ENCODE assay signal across 10 cellular contexts in genomic region chr7:139681463-139681755, GRCh38.
A peak's percentile ranks its signal among the peaks of the same experiment; 100 is the strongest.
DNase-seq lines count a peak whose midpoint lies in the region; ATAC-seq and TF ChIP-seq lines count a peak whose summit lies in the region.
"Had no signal": no experiment of that assay in that cellular context is flagged by ENCODE, and none has a peak within 500 bp of the region (broad histone marks: within the 10 kb centered on the region; RNA-seq: fewer than 3 reads in every experiment).

No MANE protein-coding gene starts in this region.

- peaks cover 48% of the 10 kb centered on the region for H3K4me1 Mint-ChIP-seq in CD8-positive, alpha-beta T cell (ENCODE audit: low read depth)
- H3K4me1 Mint-ChIP-seq in central memory CD8-positive, alpha-beta T cell: peaks cover 33% of the 10 kb centered on the region
- H3K4me1 Mint-ChIP-seq in natural killer cell treated with Interleukin-12 subunit alpha and Interleukin-12 subunit beta and Interleukin-15 and Interleukin-18, amount 100 ng/mL, for 72 hours (ENCODE audit: low read depth in 2 of 2): peaks cover 88 to 89% of the 10 kb centered on the region in 2 donors

- H3K27me3 Mint-ChIP-seq in CD8-positive, alpha-beta T cell (ENCODE audit: low read depth): no peaks in the 10 kb centered on the region
- no peaks in the 10 kb centered on the region for H3K27me3 Mint-ChIP-seq in central memory CD8-positive, alpha-beta T cell
- no peaks in the 10 kb centered on the region for H3K27me3 Mint-ChIP-seq in natural killer cell treated with Interleukin-12 subunit alpha and Interleukin-12 subunit beta and Interleukin-15 and Interleukin-18, amount 100 ng/mL, for 72 hours
- H3K27me3 Mint-ChIP-seq: activated B cell treated with CpG ODN at 0.5 μM for 24 hours, naive B cell had no signal

- no peaks in the 10 kb centered on the region for H3K9me3 ChIP-seq in CD8-positive, alpha-beta T cell (ENCODE audit: low read length)
- no peaks in the 10 kb centered on the region for H3K9me3 ChIP-seq in MM.1S (replicated peaks; ENCODE audit: insufficient read depth, low read length)

- intact Hi-C loops in CD8-positive, alpha-beta T cell (cut with DNase I, micrococcal nuclease): no loop called here

- peaks cover 31% of the 10 kb centered on the region for H3K4me1 ChIP-seq in CD8-positive, alpha-beta T cell (ENCODE audit: insufficient read depth, low read length)
- no peaks in the 10 kb centered on the region for H3K4me1 ChIP-seq in MM.1S (ENCODE audit: low read length)

- H2AFZ ChIP-seq in MM.1S (ENCODE audit: low read length): no peak overlapping the region

- H3K27me3 ChIP-seq in CD8-positive, alpha-beta T cell (ENCODE audit: insufficient read depth, low read length): no peaks in the 10 kb centered on the region
- H3K27me3 ChIP-seq in MM.1S (replicated peaks; ENCODE audit: insufficient read depth, low read length): no peaks in the 10 kb centered on the region

- no peaks in the 10 kb centered on the region for H4K20me1 ChIP-seq in MM.1S (ENCODE audit: insufficient read depth, low read length)

- POLR2A ChIA-PET in CD8-positive, alpha-beta T cell (lab: Charles Lee): no interaction called here

- H3K9me2 ChIP-seq in MM.1S (replicated peaks; ENCODE audit: insufficient read depth, low read length): no peaks in the 10 kb centered on the region

- no peak overlapping the region for H3K27ac Mint-ChIP-seq in CD8-positive, alpha-beta T cell
- no peak overlapping the region for H3K27ac Mint-ChIP-seq in central memory CD8-positive, alpha-beta T cell (ENCODE audit: low read depth)
- peak overlapping the region; percentile 96 to 98 for H3K27ac Mint-ChIP-seq in natural killer cell treated with Interleukin-12 subunit alpha and Interleukin-12 subunit beta and Interleukin-15 and Interleukin-18, amount 100 ng/mL, for 72 hours

- peaks cover 7% of the 10 kb centered on the region for H3K9me3 Mint-ChIP-seq in CD8-positive, alpha-beta T cell
- H3K9me3 Mint-ChIP-seq in central memory CD8-positive, alpha-beta T cell: no peaks in the 10 kb centered on the region
- H3K9me3 Mint-ChIP-seq in natural killer cell treated with Interleukin-12 subunit alpha and Interleukin-12 subunit beta and Interleukin-15 and Interleukin-18, amount 100 ng/mL, for 72 hours: peaks cover 8% of the 10 kb centered on the region

- TF ChIP-seq CTCF in CD8-positive, alpha-beta T cell (IDR thresholded peaks at IDR 0.05): no peak
- TF ChIP-seq CTCF in MM.1S (IDR thresholded peaks at IDR 0.05; ENCODE audit: low read length): no peak

- no peak overlapping the region for H3K27ac ChIP-seq in CD8-positive, alpha-beta T cell (ENCODE audit: low read depth, low read length)
- no peak overlapping the region for H3K27ac ChIP-seq in MM.1S (ENCODE audit: low read length)

- no peak overlapping the region for H3K4me2 ChIP-seq in MM.1S (ENCODE audit: low read depth, low read length)

- CTCF ChIA-PET in CD8-positive, alpha-beta T cell (lab: Charles Lee): interaction anchor here (1.7 to 1.8 kb wide), 2 partner anchors 36 to 79 kb away, joined by 5 to 6 read pairs; no protein-coding TSS in a partner anchor

- no peaks in the 10 kb centered on the region for H3F3A ChIP-seq in MM.1S (ENCODE audit: insufficient read depth, low read length)

- H3K36me3 Mint-ChIP-seq in CD8-positive, alpha-beta T cell: peaks cover 13% of the 10 kb centered on the region
- H3K36me3 Mint-ChIP-seq in central memory CD8-positive, alpha-beta T cell (ENCODE audit: insufficient read depth): no peaks in the 10 kb centered on the region
- peaks cover 30% of the 10 kb centered on the region for H3K36me3 Mint-ChIP-seq in natural killer cell treated with Interleukin-12 subunit alpha and Interleukin-12 subunit beta and Interleukin-15 and Interleukin-18, amount 100 ng/mL, for 72 hours

- H3K4me3 Mint-ChIP-seq in CD8-positive, alpha-beta T cell: no peak overlapping the region
- peak overlapping the region; percentile 12 for H3K4me3 Mint-ChIP-seq in central memory CD8-positive, alpha-beta T cell
- H3K4me3 Mint-ChIP-seq in natural killer cell treated with Interleukin-12 subunit alpha and Interleukin-12 subunit beta and Interleukin-15 and Interleukin-18, amount 100 ng/mL, for 72 hours: peak overlapping the region; percentile 87
- H3K4me3 Mint-ChIP-seq: activated B cell treated with CpG ODN at 0.5 μM for 24 hours, naive B cell had no signal

- H3K36me3 ChIP-seq in CD8-positive, alpha-beta T cell (ENCODE audit: insufficient read depth, low read length): no peaks in the 10 kb centered on the region
- H3K36me3 ChIP-seq in MM.1S (replicated peaks; ENCODE audit: insufficient read depth, low read length): no peaks in the 10 kb centered on the region

- no peak overlapping the region for H3K4me3 ChIP-seq in CD8-positive, alpha-beta T cell (ENCODE audit: low read depth, low read length)
- H3K4me3 ChIP-seq in MM.1S (ENCODE audit: low read length): no peak overlapping the region

- peaks cover 12% of the 10 kb centered on the region; the same call in 1 of the 2 replicates for H3K79me2 ChIP-seq in MM.1S (ENCODE audit: low read length)

- H3K9ac ChIP-seq in MM.1S (ENCODE audit: low read length): no peak overlapping the region

- no peak for DNase-seq in CD8-positive, alpha-beta T cell
- DNase-seq in NCI-H345 (lab: John Stamatoyannopoulos, UW) (peak; percentile 87), midbrain (lab: John Stamatoyannopoulos, UW) (no peak), MM.1S (no peak), cortex of kidney (lab: John Stamatoyannopoulos, UW) (no peak)
- DNase-seq in central memory CD8-positive, alpha-beta T cell (ENCODE audit: low spot score in 2 of 2): no peak
- DNase-seq in natural killer cell treated with Interleukin-12 subunit alpha and Interleukin-12 subunit beta and Interleukin-15 and Interleukin-18, amount 100 ng/mL, for 72 hours (ENCODE audit: low spot score): peak; percentile 62
- DNase-seq: activated B cell treated with CpG ODN at 0.5 μM for 24 hours, naive B cell had no signal

- ATAC-seq in CD8-positive, alpha-beta T cell: peak; percentile 34
- ATAC-seq in central memory CD8-positive, alpha-beta T cell (replicated peaks; ENCODE audit: extremely low read depth, poor library complexity, severe bottlenecking): peak; percentile 54
- ATAC-seq in natural killer cell treated with Interleukin-12 subunit alpha and Interleukin-12 subunit beta and Interleukin-15 and Interleukin-18, amount 100 ng/mL, for 72 hours: no peak
- no peak for ATAC-seq in HG03378 (IDR thresholded peaks at IDR 0.05; ENCODE audit: unreplicated experiment)

Comparison
In these comparisons a context has a peak if more than half of its experiments do, and no peak if none do; other contexts are left out.
1. ATAC-seq: peak in CD8-positive, alpha-beta T cell (single experiment) and central memory CD8-positive, alpha-beta T cell (single experiment); none in natural killer cell treated with Interleukin-12 subunit alpha and Interleukin-12 subunit beta and Interleukin-15 and Interleukin-18, amount 100 ng/mL, for 72 hours (0 of 2) and HG03378 (single experiment).
2. DNase-seq: peak in NCI-H345 (single experiment) and natural killer cell treated with Interleukin-12 subunit alpha and Interleukin-12 subunit beta and Interleukin-15 and Interleukin-18, amount 100 ng/mL, for 72 hours (single experiment); none in CD8-positive, alpha-beta T cell (0 of 7), central memory CD8-positive, alpha-beta T cell (0 of 2), midbrain (single experiment), MM.1S (single experiment) and cortex of kidney (single experiment).
3. H3K27ac Mint-ChIP-seq: peak in natural killer cell treated with Interleukin-12 subunit alpha and Interleukin-12 subunit beta and Interleukin-15 and Interleukin-18, amount 100 ng/mL, for 72 hours (2 of 2); none in CD8-positive, alpha-beta T cell (single experiment) and central memory CD8-positive, alpha-beta T cell (single experiment).